ENCODE assay signal across 28 cellular contexts in genomic region chr12:60337865-60338549, GRCh38.
"Had no signal": no experiment of that assay in that cellular context is flagged by ENCODE, and none has a peak within 500 bp of the region (broad histone marks: within the 10 kb centered on the region; RNA-seq: fewer than 3 reads in every experiment).

No MANE protein-coding gene starts in this region.

- H3K9ac ChIP-seq: neural progenitor cell, parathyroid adenoma had no signal

- H3K27ac ChIP-seq: neural progenitor cell, ovary, parathyroid adenoma, psoas muscle, skin epidermis, spleen, suprapubic skin, testis, tibial artery, transverse colon, upper lobe of right lung, uterus had no signal

- H3K4me3 ChIP-seq: neural progenitor cell, ovary, psoas muscle, skin epidermis, smooth muscle cell, spleen, suprapubic skin, testis, tibial artery, transverse colon, upper lobe of right lung, uterus had no signal

- H2AFZ ChIP-seq: neural progenitor cell, parathyroid adenoma had no signal

- H3K36me3 ChIP-seq: neural progenitor cell, ovary, spleen, suprapubic skin, tibial artery, transverse colon, upper lobe of right lung, uterus had no signal

- ATAC-seq: natural killer cell; psoas muscle; right cardiac atrium; sciatic nerve; stimulated activated memory B cell treated with anti-CD40 and anti-IgM and Interleukin-4, amounts not matched to agents 10 μg/mL and 1 μg/mL and 100 μg/mL, for 72 hours; stimulated activated naive CD8-positive, alpha-beta T cell treated with anti-CD3 and anti-CD28 coated beads, Interleukin-15, amount 100 ng/mL, for 72 hours; stimulated activated naive CD8-positive, alpha-beta T cell treated with anti-CD3 and anti-CD28 coated beads, Interleukin-15, Interleukin-2, amounts not matched to agents 100 U/mL and 50 U/mL, for 24 hours; upper lobe of right lung had no signal

- H3K4me1 ChIP-seq: neural progenitor cell, parathyroid adenoma, psoas muscle, spleen, suprapubic skin, testis, tibial artery, transverse colon, upper lobe of right lung, uterus had no signal

- H3K27me3 ChIP-seq: neural progenitor cell, ovary, spleen, suprapubic skin, testis, tibial artery, transverse colon, upper lobe of right lung, uterus had no signal

- DNase-seq: natural killer cell; occipital lobe; ovary; posterior cingulate gyrus; psoas muscle; right cardiac atrium; spleen; stimulated activated CD4-positive, alpha-beta T cell treated with anti-CD3 and anti-CD28 coated beads, Interleukin-12 subunit alpha, Interleukin-12 subunit beta, amount 100 ng/mL, for 4 hours; stimulated activated CD4-positive, alpha-beta T cell treated with anti-CD3 and anti-CD28 coated beads, Interleukin-1b, Interleukin-23, amount 100 ng/mL, for 48 hours; stimulated activated CD4-positive, alpha-beta T cell treated with anti-CD3 and anti-CD28 coated beads, Interleukin-4, amount 100 ng/mL, for 1 hour; stimulated activated CD4-positive, alpha-beta T cell treated with anti-CD3 and anti-CD28 coated beads, Interleukin-4, amount 100 ng/mL, for 4 hours; stimulated activated CD8-positive, alpha-beta memory T cell treated with anti-CD3 and anti-CD28 coated beads, Interleukin-4, amount 100 ng/mL, for 48 hours; stimulated activated naive CD4-positive, alpha-beta T cell; stimulated activated naive CD8-positive, alpha-beta T cell treated with anti-CD3 and anti-CD28 coated beads, Interleukin-15, amount 100 ng/mL, for 72 hours; stimulated activated naive CD8-positive, alpha-beta T cell treated with anti-CD3 and anti-CD28 coated beads, Interleukin-15, Interleukin-2, amounts not matched to agents 100 U/mL and 50 U/mL, for 24 hours; substantia nigra; testis; tibial artery; transverse colon; upper lobe of right lung; uterus had no signal

- H3K79me2 ChIP-seq: parathyroid adenoma had no signal

- H3K9me3 ChIP-seq: ovary, psoas muscle, suprapubic skin, testis, tibial artery, transverse colon, upper lobe of right lung, uterus had no signal

- H3K4me2 ChIP-seq: neural progenitor cell, smooth muscle cell had no signal
